In genomic region chr10:102188941-102189898, GRCh38 we compare ENCODE assay signal across 16 cellular contexts. TPM values are rescaled to one million over a fixed set of nuclear protein-coding genes. Genes with fewer than 3 reads are reported as not detected.
A peak's percentile ranks its signal among the peaks of the same experiment; 100 is the strongest.
DNase-seq lines count a peak whose midpoint lies in the region; ATAC-seq and TF ChIP-seq lines count a peak whose summit lies in the region.
"Not testable (repeated sequence)": the region's sequence is repeated elsewhere in the genome, so short reads cannot be mapped to it uniquely, and the experiment has no call there.
"Had no signal": no experiment of that assay in that cellular context is flagged by ENCODE, and none has a peak within 500 bp of the region (broad histone marks: within the 10 kb centered on the region; RNA-seq: fewer than 3 reads in every experiment).

No MANE protein-coding gene starts in this region.

- H3K27me3 Mint-ChIP-seq in activated CD8-positive, alpha-beta T cell treated with anti-CD3 and anti-CD28 coated beads, Interleukin-2, amount 10 ng/mL, durations not matched to agents 7 days and 5 days (ENCODE audit: low read depth); activated naive CD8-positive, alpha-beta T cell treated with anti-CD3 and anti-CD28 coated beads for 36 hours; natural killer cell (ENCODE audit: low read depth in 2 of 2): not testable (repeated sequence)

- not testable (repeated sequence) for H3K9ac ChIP-seq in DND-41 (ENCODE audit: low read depth, low read length); fibroblast of lung (ENCODE audit: insufficient read depth, low read length)

- not testable (repeated sequence) for TF ChIP-seq EP300 in tibial nerve (IDR thresholded peaks at IDR 0.05)

- not testable (repeated sequence) for H3K9me3 ChIP-seq in DND-41 (ENCODE audit: insufficient read depth, low read length, severe bottlenecking); fibroblast of lung (ENCODE audit: control insufficient read depth, insufficient read depth, low read depth, low read length); tibial nerve

- H3K4me3 ChIP-seq in DND-41 (ENCODE audit: low read depth in 1 of 2, low read length in 2 of 2); fibroblast of lung (replicated peaks in 1 of 4; ENCODE audit: control extremely low read depth in 1 of 4, insufficient read depth in 1 of 4, low read depth in 3 of 4, low read length in 4 of 4); tibial nerve: not testable (repeated sequence)

- 45 to 60% methylated on average over 5 to 7 of the region's 7 CpGs for WGBS in tibial nerve, 2 donors

- H3K27me3 ChIP-seq in DND-41 (ENCODE audit: insufficient read depth, low read length, poor library complexity); fibroblast of lung (ENCODE audit: control insufficient read depth, insufficient read depth, low read length); tibial nerve: not testable (repeated sequence)

- H3K36me3 ChIP-seq in DND-41 (ENCODE audit: insufficient read depth, low read length); fibroblast of lung (ENCODE audit: control insufficient read depth, insufficient read depth, low read length); tibial nerve: not testable (repeated sequence)

- CTCF ChIA-PET in activated CD8-positive, alpha-beta T cell treated with anti-CD3 and anti-CD28 coated beads, Interleukin-2, amount 10 ng/mL, durations not matched to agents 7 days and 5 days (lab: Charles Lee) = interaction anchor here (0.6 to 3.4 kb wide), 12 partner anchors 18 to 1004 kb away, joined by 3 to 21 read pairs (median 4); partner anchors contain the start of gene ACTR1A

- not testable (repeated sequence) for H4K20me1 ChIP-seq in DND-41 (ENCODE audit: insufficient read depth, low read length); fibroblast of lung (ENCODE audit: control insufficient read depth, extremely low read depth, insufficient read depth, low read length)

- not testable (repeated sequence) for H3K4me1 ChIP-seq in DND-41 (ENCODE audit: insufficient read depth, low read length); fibroblast of lung (ENCODE audit: control insufficient read depth, extremely low read depth, insufficient read depth, low read length)
- H3K4me1 ChIP-seq in tibial nerve = peaks cover 0 to 14% (median 5%) of the 10 kb centered on the region in 4 donors

- TF ChIP-seq CTCF in DND-41 (IDR thresholded peaks at IDR 0.05; ENCODE audit: borderline replicate concordance, extremely low read depth, low read length, poor library complexity, severe bottlenecking); fibroblast of lung (conservative IDR thresholded peaks at IDR 0.05 in 1 of 2, IDR thresholded peaks at IDR 0.05 in 1 of 2; ENCODE audit: low read depth in 1 of 2, low read length in 2 of 2); natural killer cell (IDR thresholded peaks at IDR 0.05); tibial nerve (IDR thresholded peaks at IDR 0.05): not testable (repeated sequence)

- intact Hi-C loops in natural killer cell (cut with micrococcal nuclease) = not testable (repeated sequence)

- H3K4me3 Mint-ChIP-seq in activated CD8-positive, alpha-beta T cell treated with anti-CD3 and anti-CD28 coated beads, Interleukin-2, amount 10 ng/mL, durations not matched to agents 7 days and 5 days = peak overlapping the region; percentile 59
- not testable (repeated sequence) for H3K4me3 Mint-ChIP-seq in activated naive CD8-positive, alpha-beta T cell treated with anti-CD3 and anti-CD28 coated beads for 36 hours
- H3K4me3 Mint-ChIP-seq in natural killer cell = peak overlapping the region; percentile 68

- not testable (repeated sequence) for DNase-seq in DND-41; activated CD8-positive, alpha-beta T cell treated with anti-CD3 and anti-CD28 coated beads, Interleukin-2, amount 10 ng/mL, durations not matched to agents 7 days and 5 days; fibroblast of lung (ENCODE audit: low read depth in 2 of 2); natural killer cell; tibial nerve (ENCODE audit: low spot score in 2 of 2)
- peak; percentile 36 for DNase-seq in RPMI8226
- peak; percentile 9 for DNase-seq in activated naive CD8-positive, alpha-beta T cell treated with anti-CD3 and anti-CD28 coated beads for 36 hours

- H3K4me2 ChIP-seq in DND-41 (ENCODE audit: insufficient read depth, low read length) (peak overlapping the region; percentile 40; the same call in 1 of the 2 replicates), fibroblast of lung (ENCODE audit: extremely low read depth, insufficient read depth, low read length) (peak overlapping the region; percentile 40)

- peak overlapping the region; percentile 90 for H3K27ac Mint-ChIP-seq in activated CD8-positive, alpha-beta T cell treated with anti-CD3 and anti-CD28 coated beads, Interleukin-2, amount 10 ng/mL, durations not matched to agents 7 days and 5 days
- H3K27ac Mint-ChIP-seq in activated naive CD8-positive, alpha-beta T cell treated with anti-CD3 and anti-CD28 coated beads for 36 hours = peak overlapping the region; percentile 14
- H3K27ac Mint-ChIP-seq in natural killer cell = peak overlapping the region; percentile 74 to 87

- not testable (repeated sequence) for H3K36me3 Mint-ChIP-seq in activated CD8-positive, alpha-beta T cell treated with anti-CD3 and anti-CD28 coated beads, Interleukin-2, amount 10 ng/mL, durations not matched to agents 7 days and 5 days (ENCODE audit: low read depth); activated naive CD8-positive, alpha-beta T cell treated with anti-CD3 and anti-CD28 coated beads for 36 hours; natural killer cell

- H2AFZ ChIP-seq in DND-41 (ENCODE audit: low read depth, low read length) = peak overlapping the region; percentile 62; the same call in 1 of the 2 replicates
- H2AFZ ChIP-seq in fibroblast of lung (ENCODE audit: low read length) = not testable (repeated sequence)

- not testable (repeated sequence) for ATAC-seq in DND-41 (ENCODE audit: insufficient read depth, low read depth)
- peak; percentile 53 for ATAC-seq in HG02973 (IDR thresholded peaks at IDR 0.05; ENCODE audit: unreplicated experiment)
- ATAC-seq in activated CD8-positive, alpha-beta T cell treated with anti-CD3 and anti-CD28 coated beads, Interleukin-2, amount 10 ng/mL, durations not matched to agents 7 days and 5 days = peak; percentile 79
- peak; percentile 54 to 73 (median 69) for ATAC-seq in natural killer cell

- not testable (repeated sequence) for TF ChIP-seq POLR2A in tibial nerve (IDR thresholded peaks at IDR 0.05)

- not testable (repeated sequence) for H3K79me2 ChIP-seq in DND-41 (ENCODE audit: insufficient read depth, low read length); fibroblast of lung (ENCODE audit: control insufficient read depth, insufficient read depth, low read length)

- peaks cover 14% of the 10 kb centered on the region for H3K4me1 Mint-ChIP-seq in activated CD8-positive, alpha-beta T cell treated with anti-CD3 and anti-CD28 coated beads, Interleukin-2, amount 10 ng/mL, durations not matched to agents 7 days and 5 days (ENCODE audit: low read depth)
- H3K4me1 Mint-ChIP-seq in activated naive CD8-positive, alpha-beta T cell treated with anti-CD3 and anti-CD28 coated beads for 36 hours = peaks cover 12% of the 10 kb centered on the region
- H3K4me1 Mint-ChIP-seq in natural killer cell = not testable (repeated sequence)

- H3K27ac ChIP-seq in DND-41 (ENCODE audit: low read length); fibroblast of lung (ENCODE audit: insufficient read depth, low read length): not testable (repeated sequence)
- peak overlapping the region in 3 of 4 donors; percentile 5 to 70 (median 43) for H3K27ac ChIP-seq in tibial nerve

- H3K9me3 Mint-ChIP-seq in activated CD8-positive, alpha-beta T cell treated with anti-CD3 and anti-CD28 coated beads, Interleukin-2, amount 10 ng/mL, durations not matched to agents 7 days and 5 days (ENCODE audit: insufficient read depth); natural killer cell: not testable (repeated sequence)
- H3K9me3 Mint-ChIP-seq in activated naive CD8-positive, alpha-beta T cell treated with anti-CD3 and anti-CD28 coated beads for 36 hours = peaks cover 18% of the 10 kb centered on the region

- POLR2A ChIA-PET in activated CD8-positive, alpha-beta T cell treated with anti-CD3 and anti-CD28 coated beads, Interleukin-2, amount 10 ng/mL, durations not matched to agents 7 days and 5 days (lab: Charles Lee) = interaction anchor here (0.6 to 1.1 kb wide), 5 partner anchors 20 to 1502 kb away, joined by 3 to 5 read pairs (median 3); no protein-coding TSS in a partner anchor

RNA-seq across cellular contexts. Expression of gene ELOVL3, which starts 36.9 kb away (rescaled TPM):
- total RNA-seq in activated CD8-positive, alpha-beta T cell treated with anti-CD3 and anti-CD28 coated beads, Interleukin-2, amount 10 ng/mL, durations not matched to agents 7 days and 5 days = not detected
- total RNA-seq in activated naive CD8-positive, alpha-beta T cell treated with anti-CD3 and anti-CD28 coated beads for 36 hours = not detected
- total RNA-seq in fibroblast of lung (0.26 and 0.66 TPM in 2 replicates), natural killer cell (not detected), tibial nerve (not detected)
- 0.24 and 0.27 TPM in 2 replicates for polyA plus RNA-seq in fibroblast of lung
- 0.08 and 0.30 TPM in 2 replicates for polyA plus RNA-seq in fibroblast of lung (2012)
- polyA minus RNA-seq in fibroblast of lung (ENCODE audit: low replicate concordance) = 3.0 TPM in 1 of 2 replicates, not detected in the other
- total RNA-seq: cardiac muscle cell, dermis microvascular lymphatic vessel endothelial cell, H1, left ventricle myocardium superior, mononuclear cell, Right ventricle myocardium inferior, thyroid gland had no signal

RNA-seq across cellular contexts. Expression of gene NOLC1, which starts 37.0 kb away (rescaled TPM):
- 10 to 100 TPM; 94.1 to 95.3 TPM for total RNA-seq in activated CD8-positive, alpha-beta T cell treated with anti-CD3 and anti-CD28 coated beads, Interleukin-2, amount 10 ng/mL, durations not matched to agents 7 days and 5 days
- total RNA-seq in activated naive CD8-positive, alpha-beta T cell treated with anti-CD3 and anti-CD28 coated beads for 36 hours = 100 to 1,000 TPM; 337 to 346 TPM
- total RNA-seq in fibroblast of lung (16.5 and 23.4 TPM in 2 replicates), natural killer cell (10 to 100 TPM; 42.6 to 47.5 (median 43.4) TPM), tibial nerve (10 to 100 TPM; 31.2 to 58.2 (median 51.4) TPM)
- polyA plus RNA-seq in fibroblast of lung = 64.7 and 105 TPM in 2 replicates
- 34.1 and 48.1 TPM in 2 replicates for polyA plus RNA-seq in fibroblast of lung (2012)
- 3.0 and 19.3 TPM in 2 replicates for polyA minus RNA-seq in fibroblast of lung (ENCODE audit: low replicate concordance)

RNA-seq across cellular contexts. Expression of gene PITX3, which starts 52.1 kb away (rescaled TPM):
- total RNA-seq in activated CD8-positive, alpha-beta T cell treated with anti-CD3 and anti-CD28 coated beads, Interleukin-2, amount 10 ng/mL, durations not matched to agents 7 days and 5 days = not detected
- total RNA-seq in activated naive CD8-positive, alpha-beta T cell treated with anti-CD3 and anti-CD28 coated beads for 36 hours = under 1 TPM in 1 of 2 experiments, not detected in 1; 0.31 TPM
- total RNA-seq in fibroblast of lung (not detected in 2 replicates), natural killer cell (not detected), tibial nerve (not detected)
- polyA plus RNA-seq in fibroblast of lung = not detected in 2 replicates
- polyA plus RNA-seq in fibroblast of lung (2012) = 0.10 TPM in 1 of 2 replicates, not detected in the other
- not detected in 2 replicates for polyA minus RNA-seq in fibroblast of lung (ENCODE audit: low replicate concordance)
- total RNA-seq: Caco-2, dermis microvascular lymphatic vessel endothelial cell, mononuclear cell had no signal

RNA-seq across cellular contexts. Expression of gene GBF1, which starts 56.1 kb away (rescaled TPM):
- total RNA-seq in activated CD8-positive, alpha-beta T cell treated with anti-CD3 and anti-CD28 coated beads, Interleukin-2, amount 10 ng/mL, durations not matched to agents 7 days and 5 days = 10 to 100 TPM; 39.8 to 42.9 TPM
- 10 to 100 TPM; 29.3 to 29.5 TPM for total RNA-seq in activated naive CD8-positive, alpha-beta T cell treated with anti-CD3 and anti-CD28 coated beads for 36 hours
- 14.4 and 24.6 TPM in 2 replicates for total RNA-seq in fibroblast of lung
- polyA plus RNA-seq in fibroblast of lung = 24.1 and 31.6 TPM in 2 replicates
- 38.5 and 42.9 TPM in 2 replicates for polyA plus RNA-seq in fibroblast of lung (2012)
- polyA minus RNA-seq in fibroblast of lung (ENCODE audit: low replicate concordance) = 163 and 198 TPM in 2 replicates
- total RNA-seq in natural killer cell = 10 to 100 TPM; 48.2 to 52.5 (median 50.9) TPM
- 10 to 100 TPM; 31.0 to 38.0 (median 36.1) TPM for total RNA-seq in tibial nerve

RNA-seq across cellular contexts. Expression of gene PPRC1, which starts 56.4 kb away (rescaled TPM):
- 10 to 100 TPM; 56.5 to 58.9 TPM for total RNA-seq in activated CD8-positive, alpha-beta T cell treated with anti-CD3 and anti-CD28 coated beads, Interleukin-2, amount 10 ng/mL, durations not matched to agents 7 days and 5 days
- 100 to 1,000 TPM; 104 to 111 TPM for total RNA-seq in activated naive CD8-positive, alpha-beta T cell treated with anti-CD3 and anti-CD28 coated beads for 36 hours
- total RNA-seq in fibroblast of lung (9.9 and 10.0 TPM in 2 replicates), natural killer cell (10 to 100 TPM; 29.1 to 48.0 (median 37.7) TPM), tibial nerve (10 to 100 TPM; 10.1 to 26.4 (median 18.7) TPM)
- 13.5 and 21.0 TPM in 2 replicates for polyA plus RNA-seq in fibroblast of lung
- polyA plus RNA-seq in fibroblast of lung (2012) = 22.5 and 29.0 TPM in 2 replicates
- 129 and 156 TPM in 2 replicates for polyA minus RNA-seq in fibroblast of lung (ENCODE audit: low replicate concordance)

Comparison
In these comparisons a context has a peak if more than half of its experiments do, and no peak if none do; other contexts are left out.
1. H3K27ac Mint-ChIP-seq: peak in every context shown above with its lines; median percentile 90 in activated CD8-positive, alpha-beta T cell treated with anti-CD3 and anti-CD28 coated beads, Interleukin-2, amount 10 ng/mL, durations not matched to agents 7 days and 5 days; 80 in natural killer cell; 14 in activated naive CD8-positive, alpha-beta T cell treated with anti-CD3 and anti-CD28 coated beads for 36 hours.